In genomic region chr3:153137626-153138025, GRCh38 we compare ENCODE assay signal across 14 cellular contexts. TPM values are rescaled to one million over a fixed set of nuclear protein-coding genes. Genes with fewer than 3 reads are reported as not detected.
DNase-seq lines count a peak whose midpoint lies in the region; ATAC-seq and TF ChIP-seq lines count a peak whose summit lies in the region.
"Had no signal": no experiment of that assay in that cellular context is flagged by ENCODE, and none has a peak within 500 bp of the region (broad histone marks: within the 10 kb centered on the region; RNA-seq: fewer than 3 reads in every experiment).

No MANE protein-coding gene starts in this region.

- DNase-seq in Panc1 (ENCODE audit: low read depth, low spot score) (no peak), mesothelial cell of epicardium (ENCODE audit: low spot score in 2 of 2, unreplicated experiment in 2 of 2) (no peak), DMS153 (lab: John Stamatoyannopoulos, UW) (no peak), HPDE6-E6E7 (ENCODE audit: extremely low spot score) (no peak), KG1 (lab: John Stamatoyannopoulos, UW) (no peak), iPS-NIHi7 (ENCODE audit: extremely low spot score) (no peak)
- DNase-seq: adrenal gland; NCI-H1092 treated with DMSO at 0.1 percent for 48 hours; NCI-H526 treated with DMSO at 0.1 percent for 48 hours; stimulated activated CD4-positive, alpha-beta T cell treated with anti-CD3 and anti-CD28 coated beads, Interleukin-4, amount 100 ng/mL, for 4 hours had no signal

- H3K9me3 Mint-ChIP-seq in mesothelial cell of epicardium, result no peaks in the 10 kb centered on the region

- CTCF ChIA-PET in Panc1 (lab: Charles Lee), result interaction anchor here (0.7 kb wide), 1 partner anchor 944 kb away, joined by 5 read pairs; no protein-coding TSS in a partner anchor

- no peaks in the 10 kb centered on the region for H3K27me3 Mint-ChIP-seq in mesothelial cell of epicardium (ENCODE audit: low read depth)
- H3K27me3 Mint-ChIP-seq: progenitor cell of endocrine pancreas had no signal

- H3K27ac ChIP-seq in Panc1 (ENCODE audit: low read length), result peak overlapping the region; percentile 2
- H3K27ac ChIP-seq: C4-2B had no signal

- BruUV-seq in Panc1 (replicated peaks; lab: Mats Ljungman, UMichigan), result no TSS peak

- H3K4me3 ChIP-seq in Panc1 (ENCODE audit: low read depth in 2 of 2, low read length in 2 of 2), result no peak overlapping the region
- H3K4me3 ChIP-seq: adrenal gland had no signal

- intact Hi-C loops in Panc1 (cut with micrococcal nuclease; ENCODE audit: unreplicated experiment), result no loop called here

- POLR2A ChIA-PET in Panc1 (lab: Charles Lee), result no interaction called here

- peaks cover 19% of the 10 kb centered on the region for H3K4me1 Mint-ChIP-seq in mesothelial cell of epicardium

- TF ChIP-seq CTCF in Panc1 (IDR thresholded peaks at IDR 0.05) (no peak), mesothelial cell of epicardium (IDR thresholded peaks at IDR 0.05; ENCODE audit: unreplicated experiment) (no peak)

- H3K27me3 ChIP-seq in Panc1 (ENCODE audit: control insufficient read depth, insufficient read depth, low read length), result no peaks in the 10 kb centered on the region
- H3K27me3 ChIP-seq: adrenal gland had no signal

- peak; percentile 30 for ATAC-seq in GM18519 (IDR thresholded peaks at IDR 0.05; ENCODE audit: low FRiP score, unreplicated experiment)
- ATAC-seq in HG02870 (IDR thresholded peaks at IDR 0.05; ENCODE audit: unreplicated experiment), result peak; percentile 42
- no peak for ATAC-seq in Panc1

- no peak overlapping the region for H3K4me3 Mint-ChIP-seq in mesothelial cell of epicardium

- peak overlapping the region; percentile 99 for H3K27ac Mint-ChIP-seq in mesothelial cell of epicardium

- H3K36me3 Mint-ChIP-seq in mesothelial cell of epicardium, result no peaks in the 10 kb centered on the region

- H3K36me3 ChIP-seq in Panc1 (ENCODE audit: control insufficient read depth, insufficient read depth, low read length), result no peaks in the 10 kb centered on the region
- H3K36me3 ChIP-seq: adrenal gland had no signal

- H3K4me1 ChIP-seq in Panc1 (ENCODE audit: control insufficient read depth, insufficient read depth, low read length), result peaks cover 22% of the 10 kb centered on the region
- H3K4me1 ChIP-seq: adrenal gland had no signal

- H3K9me3 ChIP-seq in Panc1 (ENCODE audit: control insufficient read depth, insufficient read depth, low read depth, low read length), result no peaks in the 10 kb centered on the region
- H3K9me3 ChIP-seq: adrenal gland had no signal

- in situ Hi-C loops in Panc1 (cut with HindIII; ENCODE audit: low pct_unique_long_range_greater_than_20kb, low sequenced_read_pairs), result no loop called here

RNA-seq across cellular contexts. Expression of gene RAP2B, which starts 24.4 kb away (rescaled TPM):
- total RNA-seq in Panc1 (2021; ENCODE audit: unreplicated experiment), result 14.7 TPM
- polyA plus RNA-seq in Panc1 (2012; ENCODE audit: insufficient read length), result 7.6 TPM
- 15.2 to 16.2 TPM (median 15.4 TPM) in 3 replicates for total RNA-seq in mesothelial cell of epicardium
